8 cellular contexts compared by ENCODE assay signal in genomic region chr1:56424744-56425493, GRCh38.
A peak's percentile ranks its signal among the peaks of the same experiment; 100 is the strongest.
DNase-seq lines count a peak whose midpoint lies in the region; ATAC-seq and TF ChIP-seq lines count a peak whose summit lies in the region.

No MANE protein-coding gene starts in this region.

- H3K36me3 ChIP-seq in HCT116 (ENCODE audit: control insufficient read depth in 1 of 2, insufficient read depth in 2 of 2, low read length in 2 of 2): no peaks in the 10 kb centered on the region
- H3K36me3 ChIP-seq in PC-3 (ENCODE audit: low read depth, low read length): no peaks in the 10 kb centered on the region
- no peaks in the 10 kb centered on the region for H3K36me3 ChIP-seq in sigmoid colon

- POLR2A ChIA-PET in HCT116 (lab: Charles Lee): no interaction called here
- POLR2A ChIA-PET in PC-3 (lab: Charles Lee; ENCODE audit: unreplicated experiment): interaction anchor here (0.6 to 0.7 kb wide), 2 partner anchors 10 to 255 kb away, joined by 4 to 5 read pairs; no protein-coding TSS in a partner anchor

- H3K9me2 ChIP-seq in HCT116 (ENCODE audit: insufficient read depth): no peaks in the 10 kb centered on the region
- no peaks in the 10 kb centered on the region for H3K9me2 ChIP-seq in PC-3 (replicated peaks; ENCODE audit: low read length)

- peak; percentile 54 for ATAC-seq in HCT116
- ATAC-seq in PC-3: no peak
- ATAC-seq in GM18867 (IDR thresholded peaks at IDR 0.05; ENCODE audit: unreplicated experiment): no peak

- intact Hi-C loops in HCT116 (cut with micrococcal nuclease) (no loop called here), PC-3 (cut with micrococcal nuclease) (no loop called here), sigmoid colon (cut with DNase I) (no loop called here)

- H3K79me2 ChIP-seq in HCT116 (ENCODE audit: insufficient read depth, low read length) (no peaks in the 10 kb centered on the region), PC-3 (ENCODE audit: low read length) (no peaks in the 10 kb centered on the region)

- 69 to 84% methylated on average over 6 of the region's 6 CpGs for WGBS in sigmoid colon, 2 donors

- H4K20me1 ChIP-seq in HCT116 (ENCODE audit: insufficient read depth): no peaks in the 10 kb centered on the region
- H4K20me1 ChIP-seq in PC-3 (ENCODE audit: low read length): no peaks in the 10 kb centered on the region

- H3K9me3 ChIP-seq in HCT116 (ENCODE audit: control insufficient read depth in 1 of 2, insufficient read depth in 1 of 2, low read depth in 1 of 2, low read length in 2 of 2): no peaks in the 10 kb centered on the region
- H3K9me3 ChIP-seq in PC-3 (ENCODE audit: low read length): no peaks in the 10 kb centered on the region
- no peaks in the 10 kb centered on the region for H3K9me3 ChIP-seq in sigmoid colon

- RAD21 ChIA-PET in HCT116 (lab: Charles Lee; ENCODE audit: low non-redundant PET in 1 of 2, low total read pairs in 2 of 2, uncharacterized antibody in 2 of 2, unreplicated experiment in 2 of 2): no interaction called here

- no peak overlapping the region for H3K9ac ChIP-seq in HCT116 (ENCODE audit: low read length)
- no peak overlapping the region for H3K9ac ChIP-seq in PC-3 (ENCODE audit: low read length)

- CTCF ChIA-PET in HCT116 (lab: Charles Lee): interaction anchor here (1.4 kb wide), 1 partner anchor 11 kb away, joined by 3 read pairs; no protein-coding TSS in a partner anchor
- CTCF ChIA-PET in PC-3 (lab: Charles Lee): no interaction called here

- no peak for TF ChIP-seq CTCF in HCT116 (IDR thresholded peaks at IDR 0.05 in 2 of 3, conservative IDR thresholded peaks at IDR 0.05 in 1 of 3; ENCODE audit: borderline replicate concordance in 1 of 3, insufficient read depth in 1 of 3, low read depth in 2 of 3, low read length in 2 of 3)
- TF ChIP-seq CTCF in PC-3 (conservative IDR thresholded peaks at IDR 0.05; ENCODE audit: low read depth, low read length): no peak
- no peak for TF ChIP-seq CTCF in sigmoid colon (IDR thresholded peaks at IDR 0.05)

- BruUV-seq in HCT116 (replicated peaks; lab: Mats Ljungman, UMichigan) (no TSS peak), PC-3 (replicated peaks; lab: Mats Ljungman, UMichigan) (no TSS peak)

- H3K4me3 ChIP-seq in HCT116 (replicated peaks in 1 of 2; ENCODE audit: low read depth in 1 of 2, low read length in 2 of 2) (no peak overlapping the region), PC-3 (ENCODE audit: low read length) (no peak overlapping the region), sigmoid colon (no peak overlapping the region)

- H3K27ac ChIP-seq in HCT116 (ENCODE audit: low read depth, low read length) (no peak overlapping the region), PC-3 (ENCODE audit: low read length) (no peak overlapping the region), sigmoid colon (no peak overlapping the region)

- TF ChIP-seq EP300 in sigmoid colon (IDR thresholded peaks at IDR 0.05): no peak

- TF ChIP-seq POLR2A in HCT116 (IDR thresholded peaks at IDR 0.05; ENCODE audit: borderline replicate concordance, extremely low read depth, insufficient read depth, insufficient read length): no peak
- TF ChIP-seq POLR2A in sigmoid colon (IDR thresholded peaks at IDR 0.05): no peak

- H2AFZ ChIP-seq in HCT116 (ENCODE audit: low read depth, low read length, poor library complexity, severe bottlenecking): no peak overlapping the region
- H2AFZ ChIP-seq in PC-3 (ENCODE audit: low read length): no peak overlapping the region

- H3K4me2 ChIP-seq in HCT116 (ENCODE audit: low read length) (no peak overlapping the region), PC-3 (ENCODE audit: low read length) (no peak overlapping the region)

- H3F3A ChIP-seq in PC-3 (ENCODE audit: low read length, unreplicated experiment): no peaks in the 10 kb centered on the region

- no peak for TF ChIP-seq RAD21 in HCT116 (IDR thresholded peaks at IDR 0.05; ENCODE audit: low read depth)

- DNase-seq in HCT116 (ENCODE audit: low read depth, low spot score): peak; percentile 36
- peak; percentile 74 for DNase-seq in PC-3
- peak; percentile 41 for DNase-seq in fibroblast of the conjunctiva (ENCODE audit: low read depth)
- peak; percentile 73 for DNase-seq in sigmoid colon
- DNase-seq in activated naive CD4-positive, alpha-beta T cell treated with anti-CD3 and anti-CD28 coated beads, Interleukin-2, amount 50 U/mL, for 16 hours: no peak
- DNase-seq in epidermal melanocyte (ENCODE audit: insufficient read length, low spot score): no peak
- DNase-seq in central memory CD4-positive, alpha-beta T cell: no peak

- H3K4me1 ChIP-seq in HCT116 (ENCODE audit: control insufficient read depth in 1 of 2, insufficient read depth in 2 of 2, low read length in 2 of 2) (peaks cover 0 to 10% of the 10 kb centered on the region in 2 experiments; a peak in 3 of 4 replicates), PC-3 (ENCODE audit: insufficient read depth, low read length) (peaks cover 9% of the 10 kb centered on the region), sigmoid colon (no peaks in the 10 kb centered on the region)

- H3K27me3 ChIP-seq in HCT116 (ENCODE audit: insufficient read depth, low read length): no peaks in the 10 kb centered on the region
- no peaks in the 10 kb centered on the region for H3K27me3 ChIP-seq in PC-3 (ENCODE audit: low read length)
- no peaks in the 10 kb centered on the region for H3K27me3 ChIP-seq in sigmoid colon

TF ChIP-seq in HCT116, 20 proteins besides CTCF, POLR2A, EP300 and RAD21:
- peak; percentile 69 for TF ChIP-seq TCF7L2 (IDR thresholded peaks at IDR 0.05; ENCODE audit: borderline replicate concordance, extremely low read depth, insufficient read depth, insufficient read length)
- TF ChIP-seq FOSL1 (IDR thresholded peaks at IDR 0.05; ENCODE audit: low read depth): 0 out of 2 replicates have a peak, but pooled peaks have one; percentile 27
- TF ChIP-seq CBX3 (IDR thresholded peaks at IDR 0.05; ENCODE audit: low read depth): no peak

Comparison
In these comparisons a context has a peak if more than half of its experiments do, and no peak if none do; other contexts are left out.
1. DNase-seq: peak in HCT116 (single experiment), PC-3 (single experiment), fibroblast of the conjunctiva (single experiment) and sigmoid colon (single experiment); none in activated naive CD4-positive, alpha-beta T cell treated with anti-CD3 and anti-CD28 coated beads, Interleukin-2, amount 50 U/mL, for 16 hours (single experiment), epidermal melanocyte (single experiment) and central memory CD4-positive, alpha-beta T cell (single experiment).